In the genomic region with DNA sequence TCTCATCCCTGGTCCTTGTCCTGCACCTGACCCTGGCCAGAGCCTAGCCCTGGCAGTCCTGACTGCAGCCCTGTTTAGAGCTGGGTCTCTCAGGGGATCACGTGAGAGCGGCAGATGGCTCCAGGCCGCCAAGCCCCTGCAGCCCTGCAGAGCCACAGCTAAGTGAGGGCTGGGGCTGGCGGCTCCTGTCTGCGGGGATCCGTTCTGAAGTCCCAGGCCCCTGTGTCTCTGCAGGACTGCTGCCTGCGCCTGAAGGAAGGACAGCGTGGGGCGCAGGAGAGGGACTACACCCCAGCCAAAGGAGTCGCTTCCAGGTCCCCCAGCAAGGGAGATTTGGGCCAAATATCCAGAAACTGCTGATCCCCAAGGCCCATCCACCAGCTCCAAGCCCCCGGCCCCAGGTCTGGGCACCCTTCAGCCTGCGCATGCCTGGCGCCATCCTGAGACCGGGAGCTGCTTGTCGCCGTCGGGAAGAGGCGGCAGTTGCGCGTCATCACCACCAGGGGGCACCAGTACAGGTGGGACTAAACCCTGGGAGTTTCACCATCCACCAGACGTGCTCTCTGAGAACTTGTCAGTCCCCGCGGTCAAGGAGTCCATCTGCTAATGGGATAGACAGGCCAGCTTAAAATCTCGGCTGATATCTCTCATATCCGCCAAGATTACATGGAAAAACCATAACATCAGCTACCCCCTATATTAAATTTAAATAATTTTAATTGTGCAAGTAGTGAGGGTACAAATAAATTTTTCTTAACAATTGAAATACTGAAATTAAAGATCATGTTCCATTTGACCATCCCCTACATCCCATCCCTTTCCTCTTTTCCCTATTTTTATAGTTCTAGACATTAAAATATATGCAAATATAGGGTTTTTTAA, we compare ENCODE assay signal across 8 cellular contexts. TPM values are rescaled to one million over a fixed set of nuclear protein-coding genes. Genes with fewer than 3 reads are reported as not detected.
DNase-seq lines count a peak whose midpoint lies in the region; ATAC-seq and TF ChIP-seq lines count a peak whose summit lies in the region.

No MANE protein-coding gene starts in this region.

- CTCF ChIA-PET in activated naive CD4-positive, alpha-beta T cell treated with anti-CD3 and anti-CD28 coated beads, Interleukin-2, amount 10 ng/mL, durations not matched to agents 7 days and 5 days (lab: Charles Lee), result interaction anchor here (0.6 to 4.3 kb wide), 18 partner anchors 8 to 701 kb away, joined by 3 to 72 read pairs (median 5); no protein-coding TSS in a partner anchor

- ATAC-seq in heart right ventricle (peak; percentile 68 to 91 (median 84)), psoas muscle (peak; percentile 80 to 87 (median 82))

- no peak overlapping the region for H3K4me2 ChIP-seq in GM23248 (ENCODE audit: unreplicated experiment)

- H3K9me3 ChIP-seq in ES-I3 (ENCODE audit: control insufficient read depth, insufficient read depth, low read length) (no peaks in the 10 kb centered on the region), GM23248 (ENCODE audit: low read depth) (no peaks in the 10 kb centered on the region), heart right ventricle (no peaks in the 10 kb centered on the region), psoas muscle (no peaks in the 10 kb centered on the region)

- H4K20me1 ChIP-seq in GM23248 (ENCODE audit: insufficient read depth), result no peaks in the 10 kb centered on the region

- H3K4me3 ChIP-seq in GM23248 (no peak overlapping the region), heart right ventricle (peak overlapping the region in 7 of 10 donors; percentile 1 to 37 (median 26)), psoas muscle (no peak overlapping the region)

- no peaks in the 10 kb centered on the region for H3K79me2 ChIP-seq in GM23248 (ENCODE audit: insufficient read depth)

- H3K27me3 ChIP-seq in GM23248 (replicated peaks; ENCODE audit: insufficient read depth) (peaks cover 53% of the 10 kb centered on the region), heart right ventricle (peaks cover 0 to 21% (median 0%) of the 10 kb centered on the region in 7 donors), psoas muscle (ENCODE audit: insufficient read depth in 3 of 3, low read length in 2 of 3) (peaks cover 0 to 6% (median 0%) of the 10 kb centered on the region in 3 donors)

- H3K27ac Mint-ChIP-seq in activated naive CD4-positive, alpha-beta T cell treated with anti-CD3 and anti-CD28 coated beads, Interleukin-2, amount 10 ng/mL, durations not matched to agents 7 days and 5 days, result no peak overlapping the region

- no peaks in the 10 kb centered on the region for H3K4me1 Mint-ChIP-seq in activated naive CD4-positive, alpha-beta T cell treated with anti-CD3 and anti-CD28 coated beads, Interleukin-2, amount 10 ng/mL, durations not matched to agents 7 days and 5 days

- H3K9me3 Mint-ChIP-seq in activated naive CD4-positive, alpha-beta T cell treated with anti-CD3 and anti-CD28 coated beads, Interleukin-2, amount 10 ng/mL, durations not matched to agents 7 days and 5 days, result no peaks in the 10 kb centered on the region

- H3K27me3 Mint-ChIP-seq in activated naive CD4-positive, alpha-beta T cell treated with anti-CD3 and anti-CD28 coated beads, Interleukin-2, amount 10 ng/mL, durations not matched to agents 7 days and 5 days, result peaks cover 36% of the 10 kb centered on the region

- DNase-seq in GM23248, result peak; percentile 62
- DNase-seq in Kasumi-1 (lab: John Stamatoyannopoulos, UW), result peak; percentile 44 to 60
- peak; percentile 75 to 76 for DNase-seq in SHP77 (lab: John Stamatoyannopoulos, UW)
- DNase-seq in activated naive CD4-positive, alpha-beta T cell treated with anti-CD3 and anti-CD28 coated beads, Interleukin-2, amount 10 ng/mL, durations not matched to agents 7 days and 5 days, result peak; percentile 74
- peak; percentile 84 to 90 for DNase-seq in heart right ventricle
- DNase-seq in psoas muscle, result peak; percentile 77 to 88
- DNase-seq in epidermal melanocyte (ENCODE audit: insufficient read length, low spot score), result no peak

- no peaks in the 10 kb centered on the region for H3K4me1 ChIP-seq in ES-I3 (ENCODE audit: insufficient read depth, low read length)
- H3K4me1 ChIP-seq in GM23248 (ENCODE audit: insufficient read depth), result no peaks in the 10 kb centered on the region
- peaks cover 2 to 32% (median 15%) of the 10 kb centered on the region in 9 donors for H3K4me1 ChIP-seq in heart right ventricle
- no peaks in the 10 kb centered on the region for H3K4me1 ChIP-seq in psoas muscle

- TF ChIP-seq CTCF in heart right ventricle (IDR thresholded peaks at IDR 0.05) (peak; percentile 95 to 99 (median 99)), psoas muscle (IDR thresholded peaks at IDR 0.05) (peak; percentile 97)

- H3K9ac ChIP-seq in ES-I3 (ENCODE audit: low read depth, low read length) (peak overlapping the region; percentile 35; the same call in 1 of the 2 replicates), GM23248 (no peak overlapping the region)

- H3K27ac ChIP-seq in GM23248 (no peak overlapping the region), heart right ventricle (peak overlapping the region in 1 of 10 donors; percentile 1), psoas muscle (no peak overlapping the region)

- no peaks in the 10 kb centered on the region for H3K36me3 ChIP-seq in ES-I3 (ENCODE audit: insufficient read depth, low read length)
- H3K36me3 ChIP-seq in GM23248 (ENCODE audit: low read depth), result no peaks in the 10 kb centered on the region
- H3K36me3 ChIP-seq in heart right ventricle, result no peaks in the 10 kb centered on the region
- H3K36me3 ChIP-seq in psoas muscle (ENCODE audit: insufficient read depth in 1 of 2, low read depth in 1 of 2), result no peaks in the 10 kb centered on the region

- intact Hi-C loops in heart right ventricle (cut with DNase I), result loop anchor here in 6 of 10 donors (2.0 to 10.0 kb wide), 6 partner anchors 34 to 194 kb away; a partner anchor contains a TSS
- intact Hi-C loops in psoas muscle (cut with DNase I), result loop anchor here in 1 of 2 donors (2.0 kb wide), 1 partner anchor 184 kb away; no protein-coding TSS in a partner anchor

- in situ Hi-C loops in GM23248 (cut with MboI), result no loop called here

- no peaks in the 10 kb centered on the region for H3K9me2 ChIP-seq in GM23248 (ENCODE audit: insufficient read depth)

- H3F3A ChIP-seq in GM23248 (ENCODE audit: insufficient read depth), result no peaks in the 10 kb centered on the region

- no peak overlapping the region for H2AFZ ChIP-seq in GM23248

- H3K36me3 Mint-ChIP-seq in activated naive CD4-positive, alpha-beta T cell treated with anti-CD3 and anti-CD28 coated beads, Interleukin-2, amount 10 ng/mL, durations not matched to agents 7 days and 5 days, result no peaks in the 10 kb centered on the region

- 25 to 27% methylated on average over 24 to 25 of the region's 25 CpGs for WGBS in GM23248 (ENCODE audit: low coverage in 1 of 2, low lambda C conversion rate in 2 of 2, missing lambda C conversion rate in 2 of 2), 2 experiments
- 11% methylated on average over 25 of the region's 25 CpGs for WGBS in heart right ventricle, 2 donors
- WGBS in psoas muscle, 3 donors, result 15 to 18% (median 15%) methylated on average over 24 to 25 of the region's 25 CpGs

- no peak overlapping the region for H3K4me3 Mint-ChIP-seq in activated naive CD4-positive, alpha-beta T cell treated with anti-CD3 and anti-CD28 coated beads, Interleukin-2, amount 10 ng/mL, durations not matched to agents 7 days and 5 days

RNA-seq across cellular contexts. Expression of a gene that starts 25.1 kb away (rescaled TPM):
- not detected in 2 replicates for total RNA-seq in GM23248 (2014; rRNA removed; shearing (Covaris generic))
- polyA plus RNA-seq in GM23248 (2016; fragmentation: Nextera tagmentation; extraction: Ambion mirVana), result not detected in 2 replicates
- total RNA-seq in heart right ventricle, result not detected
- polyA plus RNA-seq in heart right ventricle, result not detected
- not detected for total RNA-seq in psoas muscle
- polyA plus RNA-seq in psoas muscle, result under 1 TPM in 2 of 3 donors, not detected in 1; 0.03 to 0.16 TPM

RNA-seq across cellular contexts. Expression of a gene that starts 27.0 kb away (rescaled TPM):
- 0.54 and 1.1 TPM in 2 replicates for total RNA-seq in GM23248 (2014; rRNA removed; shearing (Covaris generic))
- polyA plus RNA-seq in GM23248 (2016; fragmentation: Nextera tagmentation; extraction: Ambion mirVana) (0.33 and 0.34 TPM in 2 replicates), heart right ventricle (100 to 1,000 TPM; 211 to 245 TPM), psoas muscle (100 to 1,000 TPM in 1 of 3 donors, 10 to 100 TPM in 2; 75.0 to 130 (median 97.8) TPM)
- total RNA-seq in heart right ventricle (100 to 1,000 TPM; 101 to 274 (median 171) TPM), psoas muscle (100 to 1,000 TPM in 2 of 4 donors, 10 to 100 TPM in 2; 76.1 to 229 (median 110) TPM)

Comparison
In these comparisons a context has a peak if more than half of its experiments do, and no peak if none do; other contexts are left out.
1. H3K4me3 ChIP-seq: peak in heart right ventricle (7 of 10); none in GM23248 (single experiment) and psoas muscle (single experiment).
2. RNA of a gene that starts 27.0 kb away (total RNA-seq): 101 to 274 TPM in heart right ventricle and 76.1 to 229 TPM in psoas muscle; 0.54 to 1.1 TPM in GM23248; every median in the first group is over 10 times any median in the second.